In the genomic region with DNA sequence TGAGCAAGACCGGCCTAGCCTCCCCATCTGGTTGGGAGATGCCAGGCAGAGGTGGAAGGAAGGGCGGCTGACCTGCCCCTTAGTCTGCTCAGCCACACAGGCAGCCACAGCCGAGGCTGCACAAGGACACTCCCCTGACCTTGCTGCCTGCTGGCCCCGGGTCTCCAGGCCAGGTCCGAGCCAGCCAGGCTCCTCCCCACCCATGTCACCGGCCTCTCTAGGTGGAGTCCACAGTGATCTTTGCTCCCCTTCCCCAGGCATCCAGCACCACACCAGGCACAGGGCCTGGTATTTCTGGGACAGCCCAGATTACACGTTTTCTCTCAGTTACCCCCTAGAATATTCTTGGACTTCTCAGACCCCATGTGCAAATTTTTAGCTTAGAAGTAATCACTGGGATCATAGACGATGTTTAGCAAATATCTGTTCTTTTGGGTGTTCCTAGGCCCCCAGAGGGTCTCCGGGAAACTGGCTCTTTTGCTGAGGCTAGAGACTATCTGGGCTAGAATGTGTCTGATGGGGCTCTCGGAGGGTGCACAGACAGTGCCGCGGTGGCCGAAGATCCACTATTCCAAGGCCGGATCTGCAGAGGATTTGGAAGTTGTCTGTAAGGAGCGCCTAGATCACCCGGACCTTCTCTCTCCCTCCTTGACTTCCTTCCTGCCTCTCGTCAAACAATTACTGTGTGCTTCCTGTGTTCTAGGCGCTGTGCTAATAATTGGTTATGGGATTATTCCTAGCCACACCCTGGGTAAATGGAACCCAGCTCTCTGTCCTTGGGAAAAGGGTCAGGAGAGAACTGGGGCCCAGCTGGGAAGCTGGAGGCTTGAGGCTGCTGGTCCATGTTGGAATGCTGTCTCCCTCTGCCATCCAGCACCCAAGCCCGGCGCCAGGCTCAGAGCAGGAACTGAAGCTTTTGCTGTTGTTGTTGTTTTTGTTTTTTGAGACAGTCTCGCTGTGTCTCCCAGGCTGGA, we compare ENCODE assay signal across 9 cellular contexts. TPM values are rescaled to one million over a fixed set of nuclear protein-coding genes. Genes with fewer than 3 reads are reported as not detected.
A peak's percentile ranks its signal among the peaks of the same experiment; 100 is the strongest.
DNase-seq lines count a peak whose midpoint lies in the region; ATAC-seq and TF ChIP-seq lines count a peak whose summit lies in the region.
"Had no signal": no experiment of that assay in that cellular context is flagged by ENCODE, and none has a peak within 500 bp of the region (broad histone marks: within the 10 kb centered on the region; RNA-seq: fewer than 3 reads in every experiment).

No MANE protein-coding gene starts in this region.

- no peaks in the 10 kb centered on the region for H3K9me3 ChIP-seq in heart left ventricle
- H3K9me3 ChIP-seq in mucosa of rectum (ENCODE audit: control insufficient read depth in 2 of 2, low read length in 2 of 2), result no peaks in the 10 kb centered on the region
- no peaks in the 10 kb centered on the region for H3K9me3 ChIP-seq in uterus

- no peaks in the 10 kb centered on the region for H3K36me3 ChIP-seq in heart left ventricle
- peaks cover 3 to 9% of the 10 kb centered on the region in 2 donors for H3K36me3 ChIP-seq in mucosa of rectum (ENCODE audit: control insufficient read depth in 2 of 2, insufficient read depth in 2 of 2, low read length in 2 of 2)
- no peaks in the 10 kb centered on the region for H3K36me3 ChIP-seq in uterus

- peak in 1 of 5 donors; percentile 57 for DNase-seq in heart left ventricle
- no peak for DNase-seq in Right ventricle myocardium superior
- no peak for DNase-seq in uterus
- no peak for DNase-seq in NCI-H1048 (lab: John Stamatoyannopoulos, UW)
- no peak for DNase-seq in H4 (ENCODE audit: low spot score)
- DNase-seq in omental fat pad (ENCODE audit: low spot score), result no peak
- DNase-seq: activated CD8-positive, alpha-beta memory T cell treated with anti-CD3 and anti-CD28 coated beads for 24 hours had no signal

- H3K9ac ChIP-seq in mucosa of rectum (ENCODE audit: low read depth in 1 of 2, low read length in 2 of 2), result no peak overlapping the region

- 58 to 73% (median 63%) methylated on average over 21 of the region's 21 CpGs for WGBS in heart left ventricle, 4 donors

- H3K27ac ChIP-seq in heart left ventricle, result peak overlapping the region; percentile 55 to 90 (median 72)
- peak overlapping the region; percentile 34 for H3K27ac ChIP-seq in angular gyrus (ENCODE audit: low read depth, low read length)
- peak overlapping the region; percentile 23 for H3K27ac ChIP-seq in mucosa of rectum (ENCODE audit: low read depth in 2 of 2, low read length in 2 of 2)
- H3K27ac ChIP-seq in uterus, result peak overlapping the region; percentile 43 to 79

- no peak for TF ChIP-seq CTCF in heart left ventricle (IDR thresholded peaks at IDR 0.05)
- TF ChIP-seq CTCF in uterus (IDR thresholded peaks at IDR 0.05), result no peak
- TF ChIP-seq CTCF in omental fat pad (IDR thresholded peaks at IDR 0.05), result no peak

- peaks cover 8 to 74% (median 64%) of the 10 kb centered on the region in 12 donors for H3K4me1 ChIP-seq in heart left ventricle
- peaks cover 14 to 17% of the 10 kb centered on the region in 2 donors for H3K4me1 ChIP-seq in mucosa of rectum (ENCODE audit: control insufficient read depth in 2 of 2, insufficient read depth in 2 of 2, low read length in 2 of 2)
- H3K4me1 ChIP-seq in uterus, result peaks cover 0 to 19% of the 10 kb centered on the region in 2 donors

- H3K27me3 ChIP-seq in heart left ventricle, result no peaks in the 10 kb centered on the region
- no peaks in the 10 kb centered on the region for H3K27me3 ChIP-seq in mucosa of rectum (ENCODE audit: control insufficient read depth in 2 of 2, insufficient read depth in 2 of 2, low read length in 2 of 2)
- H3K27me3 ChIP-seq in uterus, result no peaks in the 10 kb centered on the region

- TF ChIP-seq POLR2A in heart left ventricle (IDR thresholded peaks at IDR 0.05) (no peak), uterus (IDR thresholded peaks at IDR 0.05) (no peak)

- H3K4me3 ChIP-seq in heart left ventricle, result peak overlapping the region in 2 of 12 donors; percentile 2 to 6
- H3K4me3 ChIP-seq in mucosa of rectum (ENCODE audit: low read length in 2 of 2), result no peak overlapping the region
- no peak overlapping the region for H3K4me3 ChIP-seq in uterus

- intact Hi-C loops in heart left ventricle (cut with DNase I) (loop anchor here in 6 of 10 donors (1.0 to 10.0 kb wide), 5 partner anchors 66 to 166 kb away; a partner anchor contains a TSS), Right ventricle myocardium superior (cut with DNase I) (no loop called here), uterus (cut with DNase I; ENCODE audit: low total_unique reads) (loop anchor here (10.0 kb wide), 1 partner anchor 96 kb away; a partner anchor contains a TSS)

- ATAC-seq in heart left ventricle, result peak; percentile 3 to 43 (median 16)
- ATAC-seq in Right ventricle myocardium superior (ENCODE audit: poor library complexity), result no peak
- no peak for ATAC-seq in omental fat pad (ENCODE audit: low FRiP score)

RNA-seq across cellular contexts. Expression of a gene that starts 46.9 kb away (rescaled TPM):
- total RNA-seq in heart left ventricle (10 to 100 TPM; 28.6 to 77.6 (median 48.2) TPM), Right ventricle myocardium superior (33.2 TPM), uterus (100 to 1,000 TPM in 1 of 4 donors, 10 to 100 TPM in 3; 39.5 to 140 (median 57.6) TPM), omental fat pad (100 to 1,000 TPM in 2 of 4 donors, 10 to 100 TPM in 2; 46.8 to 264 (median 114) TPM)
- polyA plus RNA-seq in heart left ventricle, result 100 to 1,000 TPM in 1 of 2 donors, 1 to 10 TPM in 1; 6.1 to 103 TPM
- total RNA-seq in H4 (2014; rRNA removed; shearing (Covaris generic)), result 123 and 131 TPM in 2 replicates

Comparison
In these comparisons a context has a peak if more than half of its experiments do, and no peak if none do; other contexts are left out.
1. ATAC-seq: peak in heart left ventricle (4 of 4); none in Right ventricle myocardium superior (single experiment) and omental fat pad (single experiment).
2. Peak in every context shown above with its lines, with median percentiles within 50 percentile points of each other: H3K27ac ChIP-seq.